8 cellular contexts compared by ENCODE assay signal in genomic region chr7:54839538-54840213, GRCh38.
A peak's percentile ranks its signal among the peaks of the same experiment; 100 is the strongest.
DNase-seq lines count a peak whose midpoint lies in the region; ATAC-seq lines count a peak whose summit lies in the region.

No MANE protein-coding gene starts in this region.

- ATAC-seq in GM18867 (IDR thresholded peaks at IDR 0.05; ENCODE audit: unreplicated experiment) (no peak), HG03135 (IDR thresholded peaks at IDR 0.05; ENCODE audit: unreplicated experiment) (no peak), GM21528 (IDR thresholded peaks at IDR 0.05; ENCODE audit: low FRiP score, unreplicated experiment) (no peak)

- intact Hi-C loops in posterior vena cava (cut with DNase I), result loop anchor here in 1 of 2 donors (5.0 kb wide), 1 partner anchor 37 kb away; no protein-coding TSS in a partner anchor

- peak; percentile 5 to 6 for DNase-seq in activated CD4-positive, alpha-beta T cell treated with anti-CD3 and anti-CD28 coated beads, Interleukin-2, amount 50 U/mL, for 48 hours
- DNase-seq in activated CD4-positive, alpha-beta T cell treated with anti-CD3 and anti-CD28 coated beads, Interleukin-2, amount 50 U/mL, for 4 hours, result no peak
- peak; percentile 70 for DNase-seq in RKO (ENCODE audit: low spot score)
- DNase-seq in fibroblast of peridontal ligament (ENCODE audit: extremely low read depth), result peak; percentile 67
- DNase-seq in posterior vena cava (ENCODE audit: low spot score), result peak; percentile 92

Comparison
In these comparisons a context has a peak if more than half of its experiments do, and no peak if none do; other contexts are left out.
1. DNase-seq: peak in activated CD4-positive, alpha-beta T cell treated with anti-CD3 and anti-CD28 coated beads, Interleukin-2, amount 50 U/mL, for 48 hours (2 of 2), RKO (single experiment), fibroblast of peridontal ligament (single experiment) and posterior vena cava (single experiment); none in activated CD4-positive, alpha-beta T cell treated with anti-CD3 and anti-CD28 coated beads, Interleukin-2, amount 50 U/mL, for 4 hours (0 of 2).